15 cellular contexts compared by ENCODE assay signal in the genomic region with DNA sequence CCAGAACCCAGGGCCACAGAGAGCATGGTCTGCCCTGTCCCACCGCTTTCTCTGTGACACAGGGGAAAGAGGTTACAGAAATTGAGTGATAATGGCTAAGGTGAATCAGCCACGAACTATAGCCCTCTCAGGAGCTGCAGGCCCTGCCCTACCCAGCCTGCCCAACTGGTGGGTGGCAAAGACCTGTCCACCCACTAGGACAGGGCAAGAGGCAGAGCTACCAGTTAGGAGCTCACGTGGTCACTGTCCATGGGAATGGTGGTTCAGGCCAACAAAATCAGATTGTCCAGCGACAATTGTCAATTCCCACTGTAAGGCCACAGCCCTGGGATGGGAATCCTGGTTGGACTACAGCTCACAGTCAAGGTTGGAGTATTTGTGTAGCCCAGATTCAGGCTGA.
DNase-seq lines count a peak whose midpoint lies in the region; ATAC-seq, FAIRE-seq and TF ChIP-seq lines count a peak whose summit lies in the region.
"Had no signal": no experiment of that assay in that cellular context is flagged by ENCODE, and none has a peak within 500 bp of the region (broad histone marks: within the 10 kb centered on the region; RNA-seq: fewer than 3 reads in every experiment).

No MANE protein-coding gene starts in this region.

- H3K79me2 ChIP-seq in PC-9 (ENCODE audit: low read depth): no peaks in the 10 kb centered on the region

- no peaks in the 10 kb centered on the region for H3K36me3 Mint-ChIP-seq in dendritic cell treated with granulocyte-macrophage colony-stimulating factor and Interleukin-4, amounts not matched to agents 40 ng/mL and 50 ng/mL, for 4 days (ENCODE audit: low read depth)
- H3K36me3 Mint-ChIP-seq in activated T-helper 17 cell treated with anti-CD3 and anti-CD28 coated beads, Interleukin-2, amount 50 U/mL, for 72 hours (ENCODE audit: low read depth): no peaks in the 10 kb centered on the region
- no peaks in the 10 kb centered on the region for H3K36me3 Mint-ChIP-seq in immature natural killer cell
- H3K36me3 Mint-ChIP-seq: CD4-positive, CD25-positive, alpha-beta regulatory T cell; IgD-negative memory B cell had no signal

- no peaks in the 10 kb centered on the region for H3K9me2 ChIP-seq in PC-9 (ENCODE audit: insufficient read depth)

- POLR2A ChIA-PET in A549 (lab: Yijun Ruan, JAX): interaction anchor here (0.8 kb wide), 1 partner anchor 104 kb away, joined by 3 read pairs; the partner anchor contains the start of gene C15orf39
- POLR2A ChIA-PET in PC-9 (lab: Charles Lee; ENCODE audit: unreplicated experiment): no interaction called here

- no peaks in the 10 kb centered on the region for H3K4me1 ChIP-seq in A549
- peaks cover 27% of the 10 kb centered on the region for H3K4me1 ChIP-seq in PC-9 (replicated peaks; ENCODE audit: insufficient read depth)
- H3K4me1 ChIP-seq in neutrophil (ENCODE audit: control insufficient read depth in 1 of 2, insufficient read depth in 1 of 2, low read depth in 1 of 2, low read length in 1 of 2): peaks cover 6 to 8% of the 10 kb centered on the region in 2 experiments

- peak; percentile 55 to 69; a peak in 4 of 6 replicates for ATAC-seq in A549
- ATAC-seq in GM18861 (IDR thresholded peaks at IDR 0.05; ENCODE audit: unreplicated experiment): no peak
- ATAC-seq in omental fat pad (ENCODE audit: low FRiP score): no peak
- no peak for ATAC-seq in activated T-helper 17 cell treated with anti-CD3 and anti-CD28 coated beads, Interleukin-2, amount 50 U/mL, for 72 hours (replicated peaks)
- ATAC-seq: GM23338 had no signal

- peak overlapping the region; percentile 47 for H3K27ac Mint-ChIP-seq in dendritic cell treated with granulocyte-macrophage colony-stimulating factor and Interleukin-4, amounts not matched to agents 40 ng/mL and 50 ng/mL, for 4 days
- no peak overlapping the region for H3K27ac Mint-ChIP-seq in activated T-helper 17 cell treated with anti-CD3 and anti-CD28 coated beads, Interleukin-2, amount 50 U/mL, for 72 hours
- H3K27ac Mint-ChIP-seq in immature natural killer cell: peak overlapping the region in 1 of 6 donors; percentile 66
- H3K27ac Mint-ChIP-seq: GM23338, IgD-negative memory B cell had no signal

- H3K4me3 ChIP-seq in A549 (no peak overlapping the region), PC-9 (no peak overlapping the region), neutrophil (ENCODE audit: low read depth in 1 of 2, low read length in 1 of 2) (no peak overlapping the region)
- H3K4me3 ChIP-seq: BLaER1, GM23338 had no signal

- DNase-seq in A549 (ENCODE audit: low read depth in 1 of 2, low spot score in 1 of 2): no peak
- DNase-seq in PC-9: no peak
- no peak for DNase-seq in omental fat pad (ENCODE audit: low spot score)
- no peak for DNase-seq in immature natural killer cell
- DNase-seq: CD4-positive, CD25-positive, alpha-beta regulatory T cell; DMS53; GF-D8; H9 had no signal

- CTCF ChIA-PET in A549 (lab: Yijun Ruan, JAX): interaction anchor here (0.8 to 1.6 kb wide), 5 partner anchors 55 to 106 kb away, joined by 3 to 5 read pairs (median 4); partner anchors contain the start of gene C15orf39
- CTCF ChIA-PET in PC-9 (lab: Charles Lee): no interaction called here

- TF ChIP-seq CTCF in A549 (IDR thresholded peaks at IDR 0.05) (no peak), PC-9 (conservative IDR thresholded peaks at IDR 0.05) (no peak), neutrophil (IDR thresholded peaks at IDR 0.05) (no peak), omental fat pad (IDR thresholded peaks at IDR 0.05) (no peak)

- no peak for TF ChIP-seq POLR2A in A549 (IDR thresholded peaks at IDR 0.05; ENCODE audit: low read length)

- no peaks in the 10 kb centered on the region for H3K9me3 Mint-ChIP-seq in dendritic cell treated with granulocyte-macrophage colony-stimulating factor and Interleukin-4, amounts not matched to agents 40 ng/mL and 50 ng/mL, for 4 days
- no peaks in the 10 kb centered on the region for H3K9me3 Mint-ChIP-seq in activated T-helper 17 cell treated with anti-CD3 and anti-CD28 coated beads, Interleukin-2, amount 50 U/mL, for 72 hours
- H3K9me3 Mint-ChIP-seq in immature natural killer cell: no peaks in the 10 kb centered on the region
- H3K9me3 Mint-ChIP-seq: CD4-positive, CD25-positive, alpha-beta regulatory T cell; GM23338 had no signal

- peaks cover 17% of the 10 kb centered on the region for H3K4me1 Mint-ChIP-seq in dendritic cell treated with granulocyte-macrophage colony-stimulating factor and Interleukin-4, amounts not matched to agents 40 ng/mL and 50 ng/mL, for 4 days (ENCODE audit: low read depth)
- peaks cover 3% of the 10 kb centered on the region for H3K4me1 Mint-ChIP-seq in activated T-helper 17 cell treated with anti-CD3 and anti-CD28 coated beads, Interleukin-2, amount 50 U/mL, for 72 hours
- peaks cover 0 to 5% of the 10 kb centered on the region in 2 donors for H3K4me1 Mint-ChIP-seq in immature natural killer cell
- H3K4me1 Mint-ChIP-seq: GM23338, H9 had no signal

- 89% methylated on average over 4 of the region's 4 CpGs for WGBS in A549 (ENCODE audit: missing lambda C conversion rate)

- intact Hi-C loops in PC-9 (cut with micrococcal nuclease; ENCODE audit: unreplicated experiment): no loop called here
- intact Hi-C loops in dendritic cell treated with granulocyte-macrophage colony-stimulating factor and Interleukin-4, amounts not matched to agents 40 ng/mL and 50 ng/mL, for 4 days (cut with micrococcal nuclease): no loop called here

- H3K27me3 Mint-ChIP-seq in dendritic cell treated with granulocyte-macrophage colony-stimulating factor and Interleukin-4, amounts not matched to agents 40 ng/mL and 50 ng/mL, for 4 days: no peaks in the 10 kb centered on the region
- peaks cover 19% of the 10 kb centered on the region for H3K27me3 Mint-ChIP-seq in activated T-helper 17 cell treated with anti-CD3 and anti-CD28 coated beads, Interleukin-2, amount 50 U/mL, for 72 hours
- no peaks in the 10 kb centered on the region for H3K27me3 Mint-ChIP-seq in immature natural killer cell (ENCODE audit: low read depth in 3 of 3)

- no peaks in the 10 kb centered on the region for H4K20me1 ChIP-seq in PC-9 (ENCODE audit: insufficient read depth)
- H4K20me1 ChIP-seq: BLaER1 had no signal

- no peak for TF ChIP-seq RAD21 in A549 (conservative IDR thresholded peaks at IDR 0.05 in 1 of 2, IDR thresholded peaks at IDR 0.05 in 1 of 2)

- H3K27ac ChIP-seq in A549 (peak overlapping the region in 1 of 2 experiments; percentile 43; a peak in 2 of 6 replicates), PC-9 (no peak overlapping the region), neutrophil (peak overlapping the region; percentile 60)
- H3K27ac ChIP-seq: BLaER1 had no signal

- no TSS peak for BruUV-seq in PC-9 (replicated peaks; lab: Mats Ljungman, UMichigan)

- no peak for TF ChIP-seq EP300 in A549 (IDR thresholded peaks at IDR 0.05)

- FAIRE-seq in A549 (lab: Jason Lieb, UNC): no peak

- H3K36me3 ChIP-seq in PC-9 (ENCODE audit: low read depth) (no peaks in the 10 kb centered on the region), neutrophil (no peaks in the 10 kb centered on the region)
- H3K36me3 ChIP-seq: BLaER1 had no signal

- peaks cover 19% of the 10 kb centered on the region; the same call in 1 of the 2 replicates for H3F3A ChIP-seq in PC-9 (ENCODE audit: insufficient read depth, low read depth)

- no peak overlapping the region for H2AFZ ChIP-seq in PC-9
- H2AFZ ChIP-seq: GM23338 had no signal

- no peaks in the 10 kb centered on the region for H3K27me3 ChIP-seq in PC-9 (ENCODE audit: insufficient read depth, low read depth)
- H3K27me3 ChIP-seq in neutrophil: no peaks in the 10 kb centered on the region
- H3K27me3 ChIP-seq: BLaER1 had no signal

- no peak overlapping the region for H3K4me3 Mint-ChIP-seq in dendritic cell treated with granulocyte-macrophage colony-stimulating factor and Interleukin-4, amounts not matched to agents 40 ng/mL and 50 ng/mL, for 4 days
- H3K4me3 Mint-ChIP-seq in activated T-helper 17 cell treated with anti-CD3 and anti-CD28 coated beads, Interleukin-2, amount 50 U/mL, for 72 hours: no peak overlapping the region
- H3K4me3 Mint-ChIP-seq in immature natural killer cell: no peak overlapping the region
- H3K4me3 Mint-ChIP-seq: GM23338, H9 had no signal

- H3K4me2 ChIP-seq in A549 (no peak overlapping the region), PC-9 (peak overlapping the region; percentile 2; the same call in 1 of the 2 replicates)
- H3K4me2 ChIP-seq: BLaER1, GM23338 had no signal

- H3K9me3 ChIP-seq in A549: no peaks in the 10 kb centered on the region
- no peaks in the 10 kb centered on the region for H3K9me3 ChIP-seq in PC-9 (ENCODE audit: insufficient read depth, low read depth)
- H3K9me3 ChIP-seq in neutrophil: no peaks in the 10 kb centered on the region
- H3K9me3 ChIP-seq: BLaER1 had no signal

TF ChIP-seq in A549, 52 proteins besides CTCF, POLR2A, EP300 and RAD21:
- TF ChIP-seq HOXB5 (CRISPR knock-in tag; IDR thresholded peaks at IDR 0.05): no peak
- no peak for TF ChIP-seq JUNB (IDR thresholded peaks at IDR 0.05)
- TF ChIP-seq TFCP2L1 (CRISPR knock-in tag; IDR thresholded peaks at IDR 0.05): no peak
- no peak for TF ChIP-seq MYC (IDR thresholded peaks at IDR 0.05; ENCODE audit: borderline replicate concordance, low read length)
- no peak for TF ChIP-seq ZC3H11A (IDR thresholded peaks at IDR 0.05)
- TF ChIP-seq FOXS1 (CRISPR knock-in tag; IDR thresholded peaks at IDR 0.05): no peak
- no peak for TF ChIP-seq NR3C1 (IDR thresholded peaks at IDR 0.05)
- no peak for TF ChIP-seq CEBPB (IDR thresholded peaks at IDR 0.05)
- no peak for TF ChIP-seq RCOR1 (IDR thresholded peaks at IDR 0.05; ENCODE audit: low read depth, low read length)
- no peak for TF ChIP-seq ZNF302 (CRISPR knock-in tag; IDR thresholded peaks at IDR 0.05)
- TF ChIP-seq SMC3 (IDR thresholded peaks at IDR 0.05): no peak

Comparison
In these comparisons a context has a peak if more than half of its experiments do, and no peak if none do; other contexts are left out.
1. ATAC-seq: peak in A549 (2 of 2); none in GM18861 (single experiment), omental fat pad (single experiment) and activated T-helper 17 cell treated with anti-CD3 and anti-CD28 coated beads, Interleukin-2, amount 50 U/mL, for 72 hours (single experiment).